In genomic region chr4:38670061-38670894, GRCh38 we compare ENCODE assay signal across 10 cellular contexts. TPM values are rescaled to one million over a fixed set of nuclear protein-coding genes. Genes with fewer than 3 reads are reported as not detected.
DNase-seq lines count a peak whose midpoint lies in the region; ATAC-seq, FAIRE-seq and TF ChIP-seq lines count a peak whose summit lies in the region.
"Had no signal": no experiment of that assay in that cellular context is flagged by ENCODE, and none has a peak within 500 bp of the region (broad histone marks: within the 10 kb centered on the region; RNA-seq: fewer than 3 reads in every experiment).

No MANE protein-coding gene starts in this region.

- H2BK5ac ChIP-seq in mesenchymal stem cell (ENCODE audit: low read depth, low read length, poor library complexity, severe bottlenecking): no peak overlapping the region

- H3K27ac Mint-ChIP-seq in activated CD4-positive, alpha-beta T cell treated with anti-CD3 and anti-CD28 coated beads, Interleukin-2, amount 10 ng/mL, durations not matched to agents 7 days and 5 days: peak overlapping the region; percentile 28
- H3K27ac Mint-ChIP-seq in brain: peak overlapping the region; percentile 62 to 97 (median 90)

- peaks cover 92% of the 10 kb centered on the region for H3K4me1 Mint-ChIP-seq in activated CD4-positive, alpha-beta T cell treated with anti-CD3 and anti-CD28 coated beads, Interleukin-2, amount 10 ng/mL, durations not matched to agents 7 days and 5 days
- peaks cover 100% of the 10 kb centered on the region for H3K4me1 Mint-ChIP-seq in brain

- H4K8ac ChIP-seq in mesenchymal stem cell (ENCODE audit: low read length): no peak overlapping the region

- POLR2A ChIA-PET in activated CD4-positive, alpha-beta T cell treated with anti-CD3 and anti-CD28 coated beads, Interleukin-2, amount 10 ng/mL, durations not matched to agents 7 days and 5 days (lab: Charles Lee): no interaction called here

- no peak overlapping the region for H4K91ac ChIP-seq in mesenchymal stem cell (ENCODE audit: low read length)

- no peak for TF ChIP-seq POLR2A in GM12892 (IDR thresholded peaks at IDR 0.05; ENCODE audit: low read depth, low read length)

- no peak for TF ChIP-seq CTCF in brain (conservative IDR thresholded peaks at IDR 0.05)

- peak overlapping the region in 1 of 2 experiments; percentile 57 for H2BK12ac ChIP-seq in mesenchymal stem cell (ENCODE audit: low read length in 2 of 2)

- H3K4me1 ChIP-seq in mesenchymal stem cell (ENCODE audit: control insufficient read depth, insufficient read depth, low read depth, low read length): peaks cover 32% of the 10 kb centered on the region

- no peak for FAIRE-seq in GM12892 (lab: Jason Lieb, UNC)
- FAIRE-seq: colon had no signal

- no peak overlapping the region for H2BK120ac ChIP-seq in mesenchymal stem cell (ENCODE audit: low read depth, low read length)

- peaks cover 0 to 6% of the 10 kb centered on the region in 2 experiments for H3K36me3 ChIP-seq in mesenchymal stem cell (ENCODE audit: control insufficient read depth in 1 of 2, insufficient read depth in 2 of 2, low read depth in 1 of 2, low read length in 2 of 2)

- H3K14ac ChIP-seq in mesenchymal stem cell (ENCODE audit: low read length in 2 of 2): no peak overlapping the region

- H3K79me1 ChIP-seq in mesenchymal stem cell (replicated peaks; ENCODE audit: low read length, poor library complexity, severe bottlenecking): no peaks in the 10 kb centered on the region

- ATAC-seq in GM19023 (IDR thresholded peaks at IDR 0.05; ENCODE audit: unreplicated experiment) (no peak), HG02884 (IDR thresholded peaks at IDR 0.05; ENCODE audit: unreplicated experiment) (no peak)

- CTCF ChIA-PET in activated CD4-positive, alpha-beta T cell treated with anti-CD3 and anti-CD28 coated beads, Interleukin-2, amount 10 ng/mL, durations not matched to agents 7 days and 5 days (lab: Charles Lee): interaction anchor here (0.5 to 1.6 kb wide), 3 partner anchors 339 to 496 kb away, joined by 3 read pairs; no protein-coding TSS in a partner anchor

- peak overlapping the region; percentile 11 for H2AK5ac ChIP-seq in mesenchymal stem cell (ENCODE audit: low read length, severe bottlenecking)

- H3K9me3 ChIP-seq in mesenchymal stem cell (ENCODE audit: control insufficient read depth, low read length): no peaks in the 10 kb centered on the region

- H3K9me3 Mint-ChIP-seq in activated CD4-positive, alpha-beta T cell treated with anti-CD3 and anti-CD28 coated beads, Interleukin-2, amount 10 ng/mL, durations not matched to agents 7 days and 5 days: no peaks in the 10 kb centered on the region
- H3K9me3 Mint-ChIP-seq in brain: no peaks in the 10 kb centered on the region

- peak overlapping the region in 1 of 2 experiments; percentile 64 for H3K18ac ChIP-seq in mesenchymal stem cell (ENCODE audit: low read depth in 1 of 2, low read length in 2 of 2)

- no peak overlapping the region for H3K4me3 Mint-ChIP-seq in activated CD4-positive, alpha-beta T cell treated with anti-CD3 and anti-CD28 coated beads, Interleukin-2, amount 10 ng/mL, durations not matched to agents 7 days and 5 days
- peak overlapping the region; percentile 28 to 83 (median 61) for H3K4me3 Mint-ChIP-seq in brain

- H2BK15ac ChIP-seq in mesenchymal stem cell (ENCODE audit: low read depth, poor library complexity, severe bottlenecking): no peak overlapping the region

- 88% methylated on average over 4 of the region's 7 CpGs for WGBS in mesenchymal stem cell

- H3K9ac ChIP-seq in mesenchymal stem cell (ENCODE audit: low read length): peak overlapping the region; percentile 20

- H3K23ac ChIP-seq in mesenchymal stem cell (ENCODE audit: low read length in 2 of 2): peak overlapping the region in 1 of 2 experiments; percentile 63

- peak overlapping the region in 1 of 2 experiments; percentile 35 for H3K4me3 ChIP-seq in mesenchymal stem cell (ENCODE audit: insufficient read depth in 1 of 2, low read depth in 1 of 2, low read length in 2 of 2)

- H2AFZ ChIP-seq in mesenchymal stem cell (ENCODE audit: low read depth, low read length): no peak overlapping the region

- no peak for DNase-seq in activated CD4-positive, alpha-beta T cell treated with anti-CD3 and anti-CD28 coated beads, Interleukin-2, amount 10 ng/mL, durations not matched to agents 7 days and 5 days
- DNase-seq in activated CD4-positive, alpha-beta T cell treated with anti-CD3 and anti-CD28 coated beads, Interleukin-2, amount 50 U/mL, for 1 hour: no peak
- DNase-seq in mesenchymal stem cell: no peak
- no peak for DNase-seq in GM12892 (ENCODE audit: insufficient read length)
- DNase-seq: nucleus accumbens had no signal

- no peak overlapping the region for H3K4ac ChIP-seq in mesenchymal stem cell (ENCODE audit: low read depth in 1 of 2, low read length in 2 of 2)

- no peak overlapping the region for H3K4me2 ChIP-seq in mesenchymal stem cell (ENCODE audit: low read length, poor library complexity, severe bottlenecking)

- H3K27me3 Mint-ChIP-seq in activated CD4-positive, alpha-beta T cell treated with anti-CD3 and anti-CD28 coated beads, Interleukin-2, amount 10 ng/mL, durations not matched to agents 7 days and 5 days: peaks cover 6% of the 10 kb centered on the region
- no peaks in the 10 kb centered on the region for H3K27me3 Mint-ChIP-seq in brain

- peaks cover 25% of the 10 kb centered on the region for H3K36me3 Mint-ChIP-seq in activated CD4-positive, alpha-beta T cell treated with anti-CD3 and anti-CD28 coated beads, Interleukin-2, amount 10 ng/mL, durations not matched to agents 7 days and 5 days (ENCODE audit: low read depth)
- H3K36me3 Mint-ChIP-seq in brain: no peaks in the 10 kb centered on the region

- H3K27ac ChIP-seq in mesenchymal stem cell (ENCODE audit: low read length, poor library complexity, severe bottlenecking) (no peak overlapping the region), temporal lobe (ENCODE audit: low read depth, low read length) (peak overlapping the region; percentile 33)

- H3K27me3 ChIP-seq in mesenchymal stem cell (ENCODE audit: control insufficient read depth in 1 of 2, insufficient read depth in 1 of 2, low read length in 2 of 2): no peaks in the 10 kb centered on the region

RNA-seq across cellular contexts. Expression of gene KLF3, which starts 6.3 kb away (rescaled TPM):
- 10 to 100 TPM; 30.2 to 33.5 TPM for total RNA-seq in activated CD4-positive, alpha-beta T cell treated with anti-CD3 and anti-CD28 coated beads, Interleukin-2, amount 10 ng/mL, durations not matched to agents 7 days and 5 days
- 16.5 TPM for polyA plus RNA-seq in brain (ENCODE audit: insufficient read depth, low read depth, low replicate concordance)
- polyA plus RNA-seq in mesenchymal stem cell (2013, experiment 1 of 2): 35.1 TPM
- 35.0 TPM for polyA plus RNA-seq in mesenchymal stem cell (2013, experiment 2 of 2)
- 25.3 TPM for total RNA-seq in temporal lobe
- polyA plus RNA-seq in GM12892 (2012; ENCODE audit: missing spikeins): 3.3 TPM
